In genomic region chr9:134488901-134489280, GRCh38 we compare ENCODE assay signal across 22 cellular contexts.
DNase-seq lines count a peak whose midpoint lies in the region; ATAC-seq lines count a peak whose summit lies in the region.
"Had no signal": no experiment of that assay in that cellular context is flagged by ENCODE, and none has a peak within 500 bp of the region (broad histone marks: within the 10 kb centered on the region; RNA-seq: fewer than 3 reads in every experiment).

No MANE protein-coding gene starts in this region.

- H3K4ac ChIP-seq in mesenchymal stem cell (ENCODE audit: low read depth in 1 of 2, low read length in 2 of 2) = no peak overlapping the region

- no peak overlapping the region for H3K23ac ChIP-seq in mesenchymal stem cell (ENCODE audit: low read length in 2 of 2)

- peaks cover 13% of the 10 kb centered on the region for H3F3A ChIP-seq in GM23248 (ENCODE audit: insufficient read depth)

- peak overlapping the region; percentile 49 for H3K4me2 ChIP-seq in GM23248 (ENCODE audit: unreplicated experiment)
- H3K4me2 ChIP-seq in mesenchymal stem cell (ENCODE audit: low read length, poor library complexity, severe bottlenecking) = no peak overlapping the region

- peak overlapping the region; percentile 17; the same call in 1 of the 2 replicates for H3K4me3 ChIP-seq in GM23248
- no peak overlapping the region for H3K4me3 ChIP-seq in NT2/D1 (ENCODE audit: insufficient read length, low read depth)
- peak overlapping the region in 1 of 2 experiments; percentile 29 for H3K4me3 ChIP-seq in mesenchymal stem cell (ENCODE audit: insufficient read depth in 1 of 2, low read depth in 1 of 2, low read length in 2 of 2)
- H3K4me3 ChIP-seq: lung, suprapubic skin had no signal

- H4K20me1 ChIP-seq in GM23248 (ENCODE audit: insufficient read depth) = no peaks in the 10 kb centered on the region

- H2AFZ ChIP-seq in GM23248 (peak overlapping the region; percentile 70), mesenchymal stem cell (ENCODE audit: low read depth, low read length) (no peak overlapping the region)

- H3K4me1 Mint-ChIP-seq in activated CD4-positive, alpha-beta T cell treated with anti-CD3 and anti-CD28 coated beads, Interleukin-2, amount 10 ng/mL, durations not matched to agents 24 days and 14 days = no peaks in the 10 kb centered on the region
- H3K4me1 Mint-ChIP-seq: stimulated activated effector memory CD8-positive, alpha-beta T cell treated with anti-CD3 and anti-CD28 coated beads, Interleukin-12 subunit alpha, Interleukin-12 subunit beta, amount 100 ng/mL, for 72 hours had no signal

- H3K14ac ChIP-seq in mesenchymal stem cell (ENCODE audit: low read length in 2 of 2) = no peak overlapping the region

- H3K27me3 ChIP-seq in GM23248 (replicated peaks; ENCODE audit: insufficient read depth) (no peaks in the 10 kb centered on the region), NT2/D1 (ENCODE audit: insufficient read depth, insufficient read length) (peaks cover 6% of the 10 kb centered on the region), mesenchymal stem cell (ENCODE audit: control insufficient read depth in 1 of 2, insufficient read depth in 1 of 2, low read length in 2 of 2) (peaks cover 0 to 4% of the 10 kb centered on the region in 2 experiments)

- H4K8ac ChIP-seq in mesenchymal stem cell (ENCODE audit: low read length) = no peak overlapping the region

- H3K36me3 ChIP-seq in GM23248 (ENCODE audit: low read depth) = no peaks in the 10 kb centered on the region
- no peaks in the 10 kb centered on the region for H3K36me3 ChIP-seq in NT2/D1 (ENCODE audit: insufficient read depth, insufficient read length, low read length)
- no peaks in the 10 kb centered on the region for H3K36me3 ChIP-seq in mesenchymal stem cell (ENCODE audit: control insufficient read depth in 1 of 2, insufficient read depth in 2 of 2, low read depth in 1 of 2, low read length in 2 of 2)
- H3K36me3 ChIP-seq: suprapubic skin had no signal

- H3K36me3 Mint-ChIP-seq in activated CD4-positive, alpha-beta T cell treated with anti-CD3 and anti-CD28 coated beads, Interleukin-2, amount 10 ng/mL, durations not matched to agents 24 days and 14 days (ENCODE audit: low read depth) = no peaks in the 10 kb centered on the region
- H3K36me3 Mint-ChIP-seq: activated naive CD4-positive, alpha-beta T cell treated with anti-CD3 and anti-CD28 coated beads, Interleukin-2, amount 50 U/mL, for 72 hours; stimulated activated effector memory CD8-positive, alpha-beta T cell treated with anti-CD3 and anti-CD28 coated beads, Interleukin-12 subunit alpha, Interleukin-12 subunit beta, amount 100 ng/mL, for 72 hours had no signal

- H3K79me1 ChIP-seq in mesenchymal stem cell (replicated peaks; ENCODE audit: low read length, poor library complexity, severe bottlenecking) = no peaks in the 10 kb centered on the region

- no peak for ATAC-seq in sciatic nerve
- ATAC-seq: activated CD8-positive, alpha-beta T cell treated with anti-CD3 and anti-CD28 coated beads for 36 hours; activated naive CD4-positive, alpha-beta T cell treated with anti-CD3 and anti-CD28 coated beads, Interleukin-2, amount 50 U/mL, for 72 hours; HCT116; stimulated activated effector memory CD8-positive, alpha-beta T cell treated with anti-CD3 and anti-CD28 coated beads, Interleukin-12 subunit alpha, Interleukin-12 subunit beta, amount 100 ng/mL, for 72 hours had no signal

- no peak overlapping the region for H2BK5ac ChIP-seq in mesenchymal stem cell (ENCODE audit: low read depth, low read length, poor library complexity, severe bottlenecking)

- H3K9me3 ChIP-seq in GM23248 (ENCODE audit: low read depth) (no peaks in the 10 kb centered on the region), NT2/D1 (ENCODE audit: insufficient read depth, low read length) (no peaks in the 10 kb centered on the region), mesenchymal stem cell (ENCODE audit: control insufficient read depth, low read length) (no peaks in the 10 kb centered on the region)
- H3K9me3 ChIP-seq: suprapubic skin had no signal

- H4K91ac ChIP-seq in mesenchymal stem cell (ENCODE audit: low read length) = no peak overlapping the region

- H2AK5ac ChIP-seq in mesenchymal stem cell (ENCODE audit: low read length, severe bottlenecking) = no peak overlapping the region

- intact Hi-C loops in sciatic nerve (cut with DNase I) = no loop called here
- intact Hi-C loops in activated CD4-positive, alpha-beta T cell treated with anti-CD3 and anti-CD28 coated beads, Interleukin-2, amount 10 ng/mL, durations not matched to agents 24 days and 14 days (cut with micrococcal nuclease) = no loop called here

- no peaks in the 10 kb centered on the region for H3K27me3 Mint-ChIP-seq in activated CD4-positive, alpha-beta T cell treated with anti-CD3 and anti-CD28 coated beads, Interleukin-2, amount 10 ng/mL, durations not matched to agents 24 days and 14 days
- H3K27me3 Mint-ChIP-seq: activated CD8-positive, alpha-beta T cell treated with anti-CD3 and anti-CD28 coated beads for 36 hours had no signal

- H3K9me3 Mint-ChIP-seq in activated CD4-positive, alpha-beta T cell treated with anti-CD3 and anti-CD28 coated beads, Interleukin-2, amount 10 ng/mL, durations not matched to agents 24 days and 14 days = no peaks in the 10 kb centered on the region
- H3K9me3 Mint-ChIP-seq: activated CD8-positive, alpha-beta T cell treated with anti-CD3 and anti-CD28 coated beads for 36 hours; activated naive CD4-positive, alpha-beta T cell treated with anti-CD3 and anti-CD28 coated beads, Interleukin-2, amount 50 U/mL, for 72 hours; stimulated activated effector memory CD8-positive, alpha-beta T cell treated with anti-CD3 and anti-CD28 coated beads, Interleukin-12 subunit alpha, Interleukin-12 subunit beta, amount 100 ng/mL, for 72 hours had no signal

- H2BK15ac ChIP-seq in mesenchymal stem cell (ENCODE audit: low read depth, poor library complexity, severe bottlenecking) = peak overlapping the region; percentile 9

- H3K27ac Mint-ChIP-seq in activated CD4-positive, alpha-beta T cell treated with anti-CD3 and anti-CD28 coated beads, Interleukin-2, amount 10 ng/mL, durations not matched to agents 24 days and 14 days = no peak overlapping the region
- H3K27ac Mint-ChIP-seq: activated CD8-positive, alpha-beta T cell treated with anti-CD3 and anti-CD28 coated beads for 36 hours; activated naive CD4-positive, alpha-beta T cell treated with anti-CD3 and anti-CD28 coated beads, Interleukin-2, amount 50 U/mL, for 72 hours; stimulated activated effector memory CD8-positive, alpha-beta T cell treated with anti-CD3 and anti-CD28 coated beads, Interleukin-12 subunit alpha, Interleukin-12 subunit beta, amount 100 ng/mL, for 72 hours had no signal

- H3K79me2 ChIP-seq in GM23248 (ENCODE audit: insufficient read depth) = no peaks in the 10 kb centered on the region

- in situ Hi-C loops in GM23248 (cut with MboI) = no loop called here

- H3K4me3 Mint-ChIP-seq in activated CD4-positive, alpha-beta T cell treated with anti-CD3 and anti-CD28 coated beads, Interleukin-2, amount 10 ng/mL, durations not matched to agents 24 days and 14 days = no peak overlapping the region
- H3K4me3 Mint-ChIP-seq: activated CD8-positive, alpha-beta T cell treated with anti-CD3 and anti-CD28 coated beads for 36 hours; stimulated activated effector memory CD8-positive, alpha-beta T cell treated with anti-CD3 and anti-CD28 coated beads, Interleukin-12 subunit alpha, Interleukin-12 subunit beta, amount 100 ng/mL, for 72 hours had no signal

- peak overlapping the region in 1 of 2 experiments; percentile 30 for H2BK12ac ChIP-seq in mesenchymal stem cell (ENCODE audit: low read length in 2 of 2)

- H3K27ac ChIP-seq in GM23248 (peak overlapping the region; percentile 56), mesenchymal stem cell (ENCODE audit: low read length, poor library complexity, severe bottlenecking) (no peak overlapping the region)
- H3K27ac ChIP-seq: C4-2B, suprapubic skin had no signal

- H3K18ac ChIP-seq in mesenchymal stem cell (ENCODE audit: low read depth in 1 of 2, low read length in 2 of 2) = peak overlapping the region; percentile 18 to 73

- H3K9ac ChIP-seq in GM23248 (peak overlapping the region; percentile 66), NT2/D1 (ENCODE audit: insufficient read length, low read depth) (peak overlapping the region; percentile 46), mesenchymal stem cell (ENCODE audit: low read length) (peak overlapping the region; percentile 61)

- H3K4me1 ChIP-seq in GM23248 (ENCODE audit: insufficient read depth) (peaks cover 22% of the 10 kb centered on the region), NT2/D1 (ENCODE audit: insufficient read depth, insufficient read length) (peaks cover 10% of the 10 kb centered on the region), mesenchymal stem cell (ENCODE audit: control insufficient read depth, insufficient read depth, low read depth, low read length) (peaks cover 10% of the 10 kb centered on the region)

- H2BK120ac ChIP-seq in mesenchymal stem cell (ENCODE audit: low read depth, low read length) = peak overlapping the region; percentile 43

- DNase-seq in GM23248 (no peak), NT2/D1 (ENCODE audit: low read depth, low spot score) (no peak), mesenchymal stem cell (no peak), sciatic nerve (ENCODE audit: low spot score) (peak; percentile 45), DMS 273 (lab: John Stamatoyannopoulos, UW; ENCODE audit: unreplicated experiment) (no peak), NCI-H226 (no peak), COLO668 (lab: John Stamatoyannopoulos, UW; ENCODE audit: unreplicated experiment) (no peak)
- DNase-seq in activated CD4-positive, alpha-beta T cell treated with anti-CD3 and anti-CD28 coated beads, Interleukin-2, amount 10 ng/mL, durations not matched to agents 24 days and 14 days = no peak
- DNase-seq: activated CD8-positive, alpha-beta T cell treated with anti-CD3 and anti-CD28 coated beads for 36 hours; Calu3; cerebellar nuclear complex; effector CD4-positive, alpha-beta T cell; NCI-H1930; NCI-H526 treated with DMSO at 0.1 percent for 48 hours; stimulated activated CD4-positive, alpha-beta T cell treated with anti-CD3 and anti-CD28 coated beads, Interleukin-4, amount 100 ng/mL, for 24 hours; T-helper 1 cell had no signal

- H3K9me2 ChIP-seq in GM23248 (ENCODE audit: insufficient read depth) = no peaks in the 10 kb centered on the region

- 36 to 42% methylated on average over 7 of the region's 7 CpGs for WGBS in GM23248 (ENCODE audit: low coverage in 1 of 2, low lambda C conversion rate in 2 of 2, missing lambda C conversion rate in 2 of 2), 2 experiments
- 86% methylated on average over 4 of the region's 7 CpGs for WGBS in mesenchymal stem cell
